14 cellular contexts compared by ENCODE assay signal in the genomic region with DNA sequence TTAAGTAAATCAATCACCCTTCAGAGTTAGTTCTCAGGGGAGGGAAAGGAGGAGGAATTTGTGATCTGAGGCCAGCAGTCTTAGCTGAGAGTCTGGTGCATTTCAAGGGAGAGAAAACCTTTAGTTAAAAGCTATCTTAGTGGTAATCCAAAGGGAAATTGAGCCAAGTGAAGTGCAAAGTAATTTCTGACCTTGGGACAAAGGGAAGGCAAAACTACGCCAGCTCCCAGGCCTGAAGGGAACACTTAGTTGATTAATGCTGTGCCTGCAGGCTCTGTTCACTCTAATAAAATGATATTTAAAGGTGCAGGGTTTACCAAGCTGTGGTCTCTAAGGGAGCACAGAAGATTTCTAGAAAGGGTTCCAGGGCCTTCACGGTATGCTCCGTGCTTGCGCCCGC.
"Had no signal": no experiment of that assay in that cellular context is flagged by ENCODE, and none has a peak within 500 bp of the region (broad histone marks: within the 10 kb centered on the region; RNA-seq: fewer than 3 reads in every experiment).

No MANE protein-coding gene starts in this region.

- H3K36me3 ChIP-seq: heart right ventricle, neutrophil, upper lobe of left lung had no signal

- H3K27me3 ChIP-seq: body of pancreas, dorsolateral prefrontal cortex, heart right ventricle, neutrophil, upper lobe of left lung had no signal

- ATAC-seq: activated T-cell treated with anti-CD3 and anti-CD28 coated beads, Interleukin-2, amount 50 U/mL, for 72 hours; body of pancreas; foreskin keratinocyte; psoas muscle; stimulated activated effector memory CD8-positive, alpha-beta T cell treated with anti-CD3 and anti-CD28 coated beads, Interleukin-12 subunit alpha, Interleukin-12 subunit beta, amount 100 ng/mL, for 72 hours; T-cell had no signal

- DNase-seq: activated CD4-positive, alpha-beta memory T cell treated with anti-CD3 and anti-CD28 coated beads for 36 hours; activated T-cell treated with anti-CD3 and anti-CD28 coated beads, Interleukin-2, amount 50 U/mL, for 72 hours; body of pancreas; dorsolateral prefrontal cortex; foreskin keratinocyte; heart right ventricle; psoas muscle; RPMI8226; T-cell; T1000; upper lobe of left lung had no signal

- H3K9me3 ChIP-seq: body of pancreas, heart right ventricle, neutrophil, psoas muscle, upper lobe of left lung had no signal

- H3K27ac ChIP-seq: body of pancreas, dorsolateral prefrontal cortex, foreskin keratinocyte, neutrophil, psoas muscle, skin epidermis had no signal

- H3K4me3 ChIP-seq: body of pancreas, dorsolateral prefrontal cortex, heart right ventricle, psoas muscle, skin epidermis, upper lobe of left lung had no signal

- H3K4me1 ChIP-seq: foreskin keratinocyte, psoas muscle had no signal
